In the genomic region with DNA sequence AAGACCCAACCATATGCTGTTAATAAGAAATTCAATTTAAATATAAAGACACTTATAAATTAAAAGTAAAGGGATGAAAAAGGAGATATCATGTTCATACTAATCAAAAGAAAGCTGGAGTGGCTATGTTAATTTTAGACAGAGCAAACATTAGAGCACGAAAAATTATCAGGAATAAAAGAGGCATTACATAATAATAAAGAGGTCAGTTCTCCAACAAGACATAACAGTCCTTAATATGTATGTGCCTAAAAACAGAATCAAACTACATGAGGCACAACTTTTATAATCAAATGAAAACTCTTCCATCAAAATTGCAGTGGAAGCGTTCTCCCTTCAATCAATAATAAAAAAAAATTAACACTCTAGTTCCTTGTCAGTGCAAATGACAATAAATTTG, we compare ENCODE assay signal across 28 cellular contexts.
"Had no signal": no experiment of that assay in that cellular context is flagged by ENCODE, and none has a peak within 500 bp of the region (broad histone marks: within the 10 kb centered on the region; RNA-seq: fewer than 3 reads in every experiment).

No MANE protein-coding gene starts in this region.

- H3K27ac ChIP-seq: left lung, lower lobe of right lung, neural progenitor cell, neutrophil, right atrium auricular region, right lobe of liver, suprapubic skin, thoracic aorta, tibial artery, upper lobe of right lung had no signal

- H3K4me3 ChIP-seq: left lung, lower lobe of right lung, neural progenitor cell, right atrium auricular region, right lobe of liver, suprapubic skin, thoracic aorta, tibial artery, upper lobe of right lung had no signal

- H3K36me3 Mint-ChIP-seq: natural killer cell, neural progenitor cell had no signal

- H3K36me3 ChIP-seq: left lung, lower lobe of right lung, neural progenitor cell, neutrophil, right atrium auricular region, right lobe of liver, suprapubic skin, thoracic aorta, tibial artery, upper lobe of right lung had no signal

- ATAC-seq: left colon, left lung, lower lobe of right lung, natural killer cell, right lobe of liver, upper lobe of right lung had no signal

- H3K4me1 Mint-ChIP-seq: nephron progenitor cell, neural progenitor cell had no signal

- H3K4me3 Mint-ChIP-seq: naive B cell; natural killer cell; nephron progenitor cell; neural progenitor cell; stimulated activated naive CD8-positive, alpha-beta T cell treated with anti-CD3 and anti-CD28 coated beads, Interleukin-15, Interleukin-2, amounts not matched to agents 100 ng/mL and 50 ng/mL, for 24 hours had no signal

- DNase-seq: hippocampal formation; left colon; left lung; lower lobe of right lung; mammary epithelial cell; mesenchymal stem cell; naive B cell; natural killer cell; nephron progenitor cell; occipital lobe; right lobe of liver; stimulated activated CD4-positive, alpha-beta T cell treated with anti-CD3 and anti-CD28 coated beads, Interleukin-12 subunit alpha, Interleukin-12 subunit beta, amount 100 ng/mL, for 4 hours; stimulated activated CD4-positive, alpha-beta T cell treated with anti-CD3 and anti-CD28 coated beads, Interleukin-15, amount 100 ng/mL, for 24 hours; stimulated activated CD4-positive, alpha-beta T cell treated with anti-CD3 and anti-CD28 coated beads, Interleukin-2, amount 100 ng/mL, for 24 hours; stimulated activated CD4-positive, alpha-beta T cell treated with anti-CD3 and anti-CD28 coated beads, Interleukin-4, amount 100 ng/mL, for 1 hour; stimulated activated naive CD4-positive, alpha-beta T cell; tibial artery; trophoblast cell; upper lobe of right lung had no signal

- H3K9me3 Mint-ChIP-seq: natural killer cell, neural progenitor cell had no signal

- H3K27ac Mint-ChIP-seq: natural killer cell; nephron progenitor cell; neural progenitor cell; progenitor cell of endocrine pancreas; stimulated activated naive CD8-positive, alpha-beta T cell treated with anti-CD3 and anti-CD28 coated beads, Interleukin-15, Interleukin-2, amounts not matched to agents 100 ng/mL and 50 ng/mL, for 24 hours had no signal

- H3K27me3 Mint-ChIP-seq: naive B cell; progenitor cell of endocrine pancreas; stimulated activated naive CD8-positive, alpha-beta T cell treated with anti-CD3 and anti-CD28 coated beads, Interleukin-15, Interleukin-2, amounts not matched to agents 100 ng/mL and 50 ng/mL, for 24 hours had no signal

- H3K4me1 ChIP-seq: neural progenitor cell, right atrium auricular region, right lobe of liver, suprapubic skin, tibial artery had no signal

- H3K27me3 ChIP-seq: left lung, neural progenitor cell, neutrophil, right atrium auricular region, right lobe of liver, suprapubic skin, tibial artery, upper lobe of right lung had no signal

- FAIRE-seq: keratinocyte, urothelium cell line had no signal

- H3K9me3 ChIP-seq: left lung, lower lobe of right lung, neutrophil, right lobe of liver, suprapubic skin, thoracic aorta, upper lobe of right lung had no signal
